22 cellular contexts compared by ENCODE assay signal in the genomic region with DNA sequence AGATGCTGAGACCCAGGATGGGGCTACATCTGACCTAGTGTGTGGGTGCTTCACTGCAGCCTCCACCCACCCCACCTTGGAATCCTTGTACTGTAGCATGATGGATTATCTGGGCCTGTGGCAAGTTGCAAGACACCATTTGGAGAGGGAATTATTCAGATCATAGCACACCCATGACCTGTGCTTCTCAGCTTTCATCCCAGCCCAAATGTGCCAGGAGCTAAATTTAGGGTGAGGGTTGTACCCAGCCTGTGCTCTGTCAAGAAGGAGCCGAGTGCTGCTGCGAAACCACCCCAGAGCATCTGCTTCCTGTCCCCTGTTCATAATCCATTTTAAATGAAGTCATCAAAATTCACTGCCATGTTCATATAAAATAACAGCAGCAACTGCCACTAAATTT.
"Had no signal": no experiment of that assay in that cellular context is flagged by ENCODE, and none has a peak within 500 bp of the region (broad histone marks: within the 10 kb centered on the region; RNA-seq: fewer than 3 reads in every experiment).

No MANE protein-coding gene starts in this region.

- H3K4me3 ChIP-seq: neural progenitor cell, pancreas, prostate gland, right lobe of liver, stomach, thoracic aorta, thyroid gland, tibial nerve, upper lobe of right lung, uterus had no signal

- H3K27ac ChIP-seq: neural progenitor cell, neutrophil, pancreas, prostate gland, right lobe of liver, stomach, thoracic aorta, thyroid gland, tibial nerve, upper lobe of right lung, uterus had no signal

- H3K4me2 ChIP-seq: neural progenitor cell had no signal

- H3K9ac ChIP-seq: neural progenitor cell had no signal

- ATAC-seq: naive thymus-derived CD4-positive, alpha-beta T cell; natural killer cell; pancreas; right cardiac atrium; right lobe of liver; stimulated activated naive B cell treated with anti-CD40 and anti-IgM and Interleukin-4, amounts not matched to agents 10 μg/mL and 1 μg/mL and 100 μg/mL, for 72 hours; upper lobe of right lung had no signal

- H3K27me3 ChIP-seq: neural progenitor cell, neutrophil, pancreas, right lobe of liver, stomach, thyroid gland, tibial nerve, upper lobe of right lung, uterus had no signal

- H2AFZ ChIP-seq: neural progenitor cell had no signal

- H3K9me3 ChIP-seq: neutrophil, pancreas, prostate gland, right lobe of liver, stomach, thoracic aorta, thyroid gland, tibial nerve, upper lobe of right lung, uterus had no signal

- H3K36me3 ChIP-seq: neural progenitor cell, neutrophil, pancreas, prostate gland, right lobe of liver, stomach, thoracic aorta, thyroid gland, tibial nerve, upper lobe of right lung, uterus had no signal

- DNase-seq: naive thymus-derived CD4-positive, alpha-beta T cell; natural killer cell; nucleus accumbens; pancreas; right cardiac atrium; right lobe of liver; small intestine; stimulated activated CD4-positive, alpha-beta T cell treated with anti-CD3 and anti-CD28 coated beads, Interleukin-15, amount 100 ng/mL, for 24 hours; stimulated activated CD4-positive, alpha-beta T cell treated with anti-CD3 and anti-CD28 coated beads, Interleukin-2, amount 100 ng/mL, for 24 hours; stimulated activated CD4-positive, alpha-beta T cell treated with anti-CD3 and anti-CD28 coated beads, Interleukin-2, amount 100 ng/mL, for 48 hours; stimulated activated CD4-positive, alpha-beta T cell treated with anti-CD3 and anti-CD28 coated beads, Interleukin-4, amount 100 ng/mL, for 24 hours; stimulated activated naive B cell treated with anti-CD40 and anti-IgM and Interleukin-4, amounts not matched to agents 10 μg/mL and 1 μg/mL and 100 μg/mL, for 72 hours; stimulated activated naive CD4-positive, alpha-beta T cell treated with Interleukin-2 at 50 U/mL for 16 hours; stomach; thyroid gland; upper lobe of right lung; uterus had no signal

- H3K4me1 ChIP-seq: pancreas, prostate gland, right lobe of liver, stomach, tibial nerve, upper lobe of right lung, uterus had no signal
